Comparison of ENCODE assay signal across 17 cellular contexts in the genomic region with DNA sequence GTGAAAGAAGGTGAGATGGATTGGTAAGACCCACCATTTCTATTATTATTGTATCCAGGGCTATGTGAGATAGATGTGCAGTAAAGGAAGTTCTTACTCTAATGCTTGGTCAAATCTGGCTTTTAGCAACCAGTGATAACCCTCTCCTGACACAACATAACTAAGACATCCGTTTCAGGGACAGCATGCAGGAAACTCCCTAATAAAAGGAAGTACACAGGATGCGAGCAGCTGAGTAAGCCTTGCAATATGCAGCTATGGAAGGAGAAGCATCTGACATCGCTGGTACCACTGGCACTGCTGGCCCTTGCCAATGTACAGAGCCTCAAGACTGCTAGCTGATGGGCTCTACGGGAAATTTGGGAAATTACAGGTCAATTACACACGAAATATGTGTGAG.
DNase-seq lines count a peak whose midpoint lies in the region; ATAC-seq and TF ChIP-seq lines count a peak whose summit lies in the region.
"Had no signal": no experiment of that assay in that cellular context is flagged by ENCODE, and none has a peak within 500 bp of the region (broad histone marks: within the 10 kb centered on the region; RNA-seq: fewer than 3 reads in every experiment).

No MANE protein-coding gene starts in this region.

- H3K4me3 ChIP-seq in fibroblast of pulmonary artery (replicated peaks; ENCODE audit: low read depth, low read length) (no peak overlapping the region), aorta (ENCODE audit: low read length in 2 of 2) (no peak overlapping the region)

- H3K4me1 ChIP-seq in aorta (ENCODE audit: control insufficient read depth in 1 of 2, insufficient read depth in 2 of 2, low read length in 2 of 2), result no peaks in the 10 kb centered on the region

- intact Hi-C loops in aorta (cut with DNase I), result no loop called here

- ATAC-seq in aorta (ENCODE audit: low FRiP score) (no peak), GM18870 (IDR thresholded peaks at IDR 0.05; ENCODE audit: unreplicated experiment) (no peak)
- ATAC-seq: CD8-positive, alpha-beta T cell had no signal

- no peaks in the 10 kb centered on the region for H3K36me3 ChIP-seq in aorta (ENCODE audit: control insufficient read depth in 1 of 2, insufficient read depth in 2 of 2, low read length in 1 of 2)

- WGBS in aorta, 2 donors, result 62 to 69% methylated on average over 5 of the region's 5 CpGs

- no peak for TF ChIP-seq CTCF in fibroblast of pulmonary artery (IDR thresholded peaks at IDR 0.05; ENCODE audit: low read length, missing control alignments)

- H3K27ac ChIP-seq in aorta (ENCODE audit: low read depth in 1 of 2, low read length in 2 of 2), result no peak overlapping the region
- H3K27ac ChIP-seq: KMS-11 had no signal

- peaks cover 2% of the 10 kb centered on the region for H3K9me3 ChIP-seq in aorta (ENCODE audit: control insufficient read depth, low read length)

- peak; percentile 29 for DNase-seq in HT1080 (ENCODE audit: low read depth)
- DNase-seq in UCSD-AML1 (lab: John Stamatoyannopoulos, UW; ENCODE audit: unreplicated experiment), result peak; percentile 9
- peak; percentile 24 for DNase-seq in fibroblast of pulmonary artery (ENCODE audit: low read depth)
- no peak for DNase-seq in aorta
- no peak for DNase-seq in activated T-cell treated with anti-CD3 and anti-CD28 coated beads, Interleukin-2, amount 50 U/mL, for 1 hour
- no peak for DNase-seq in activated CD4-positive, alpha-beta T cell treated with anti-CD3 and anti-CD28 coated beads for 48 hours
- DNase-seq: CD8-positive, alpha-beta T cell; MM.1S; NCI-H1105; NCI-H1694; NCI-H2107; NCI-H69; OCI-M1; RPMI8226; SIG-M5 had no signal

- no peaks in the 10 kb centered on the region for H3K27me3 ChIP-seq in aorta (ENCODE audit: control insufficient read depth in 1 of 2, insufficient read depth in 2 of 2, low read length in 1 of 2)

Comparison
In these comparisons a context has a peak if more than half of its experiments do, and no peak if none do; other contexts are left out.
1. DNase-seq: peak in HT1080 (single experiment), UCSD-AML1 (single experiment) and fibroblast of pulmonary artery (single experiment); none in aorta (0 of 2), activated T-cell treated with anti-CD3 and anti-CD28 coated beads, Interleukin-2, amount 50 U/mL, for 1 hour (single experiment) and activated CD4-positive, alpha-beta T cell treated with anti-CD3 and anti-CD28 coated beads for 48 hours (single experiment).